In the genomic region with DNA sequence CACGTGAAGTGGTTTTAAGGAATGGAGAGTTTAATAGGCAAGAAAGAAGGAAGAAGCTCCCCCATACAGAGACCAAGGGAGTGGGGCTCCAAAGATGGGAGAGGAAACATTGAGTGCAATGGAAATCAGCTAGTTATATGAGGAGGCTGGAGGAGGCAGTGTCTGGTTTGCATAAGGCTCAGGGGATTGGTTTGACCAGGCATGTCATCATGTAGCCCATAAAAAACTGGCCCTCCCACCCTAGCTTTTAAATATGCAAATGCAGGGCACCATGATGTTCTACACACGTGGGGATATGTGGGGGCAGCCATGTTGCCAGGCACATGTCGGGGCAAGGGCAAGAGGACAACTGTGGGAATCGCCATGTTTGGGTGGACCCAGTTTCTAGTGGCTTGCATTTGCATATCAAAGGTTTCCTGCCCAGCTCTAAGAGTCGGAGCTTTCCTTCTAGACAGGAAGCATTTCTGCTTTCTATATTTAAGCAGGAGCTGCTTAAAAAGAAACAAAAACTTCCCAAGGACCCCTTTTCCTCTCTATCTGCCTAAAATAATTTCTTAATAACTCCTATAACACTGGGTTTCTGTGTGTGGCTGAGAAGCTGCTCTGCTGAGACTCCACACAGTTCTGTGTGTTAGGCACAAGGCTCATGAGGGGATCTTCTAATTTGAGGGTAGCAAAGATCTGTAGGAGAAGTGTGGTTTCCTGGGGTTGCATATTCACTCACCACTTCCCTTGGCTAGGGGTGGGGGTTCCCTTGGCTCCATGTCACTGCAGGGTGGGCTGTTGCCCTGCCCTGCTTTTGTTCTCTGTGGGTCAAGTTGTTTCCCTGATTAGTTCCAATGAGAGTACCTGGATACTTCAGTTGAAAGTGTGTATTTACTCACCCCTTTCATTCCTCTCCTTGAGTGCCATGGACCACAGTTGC, we compare ENCODE assay signal across 1 cellular context.
A peak's percentile ranks its signal among the peaks of the same experiment; 100 is the strongest.
TF ChIP-seq lines count a peak whose summit lies in the region.

No MANE protein-coding gene starts in this region.

TF ChIP-seq in K562, 482 proteins besides CTCF, POLR2A, EP300 and RAD21 (continued from another document and continues in another):
- TF ChIP-seq, protein P1, sequence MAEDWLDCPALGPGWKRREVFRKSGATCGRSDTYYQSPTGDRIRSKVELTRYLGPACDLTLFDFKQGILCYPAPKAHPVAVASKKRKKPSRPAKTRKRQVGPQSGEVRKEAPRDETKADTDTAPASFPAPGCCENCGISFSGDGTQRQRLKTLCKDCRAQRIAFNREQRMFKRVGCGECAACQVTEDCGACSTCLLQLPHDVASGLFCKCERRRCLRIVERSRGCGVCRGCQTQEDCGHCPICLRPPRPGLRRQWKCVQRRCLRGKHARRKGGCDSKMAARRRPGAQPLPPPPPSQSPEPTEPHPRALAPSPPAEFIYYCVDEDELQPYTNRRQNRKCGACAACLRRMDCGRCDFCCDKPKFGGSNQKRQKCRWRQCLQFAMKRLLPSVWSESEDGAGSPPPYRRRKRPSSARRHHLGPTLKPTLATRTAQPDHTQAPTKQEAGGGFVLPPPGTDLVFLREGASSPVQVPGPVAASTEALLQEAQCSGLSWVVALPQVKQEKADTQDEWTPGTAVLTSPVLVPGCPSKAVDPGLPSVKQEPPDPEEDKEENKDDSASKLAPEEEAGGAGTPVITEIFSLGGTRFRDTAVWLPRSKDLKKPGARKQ (CRISPR knock-in tag; IDR thresholded peaks at IDR 0.05): no peak
- TF ChIP-seq NCOR1 (IDR thresholded peaks at IDR 0.05) (no peak; the same call in 1 of the 2 replicates), BDP1 (IDR thresholded peaks at IDR 0.05; ENCODE audit: insufficient read depth, insufficient read length) (no peak), NFE2L1 (tag; IDR thresholded peaks at IDR 0.05; ENCODE audit: borderline replicate concordance, low read depth) (no peak), PTBP1 (IDR thresholded peaks at IDR 0.05; ENCODE audit: low read depth, low read length) (no peak), TEAD1 (CRISPR knock-in tag; IDR thresholded peaks at IDR 0.05) (no peak), ZNF212 (CRISPR knock-in tag; IDR thresholded peaks at IDR 0.05) (no peak), TBP (optimal IDR thresholded peaks at IDR 0.05; ENCODE audit: low read depth, low read length) (peak; percentile 80), NRF1 (conservative IDR thresholded peaks at IDR 0.05 in 1 of 2, IDR thresholded peaks at IDR 0.05 in 1 of 2) (peak in 1 of 2 experiments; percentile 27; a peak in 1 of 4 replicates), SRSF7 (optimal IDR thresholded peaks at IDR 0.05; ENCODE audit: low read depth, low read length) (no peak), HDAC1 (IDR thresholded peaks at IDR 0.05) (peak in 1 of 2 experiments; percentile 66; a peak in 1 of 4 replicates), CBFA2T2 (conservative IDR thresholded peaks at IDR 0.05) (no peak), ZNF79 (CRISPR knock-in tag; IDR thresholded peaks at IDR 0.05; ENCODE audit: low read depth) (no peak), SRSF9 (IDR thresholded peaks at IDR 0.05; ENCODE audit: borderline replicate concordance, low read depth, low read length) (no peak), ZNF584 (CRISPR knock-in tag; IDR thresholded peaks at IDR 0.05; ENCODE audit: low read depth) (no peak), FUS (optimal IDR thresholded peaks at IDR 0.05; ENCODE audit: low read depth, low read length) (no peak), ZNF766 (CRISPR knock-in tag; conservative IDR thresholded peaks at IDR 0.05) (peak; percentile 96), PTRF (tag; IDR thresholded peaks at IDR 0.05) (no peak), SUPT5H (IDR thresholded peaks at IDR 0.05) (peak; percentile 93), NEUROD1 (IDR thresholded peaks at IDR 0.05; ENCODE audit: borderline replicate concordance, low read depth, low read length, partially characterized antibody) (no peak), HNRNPUL1 (IDR thresholded peaks at IDR 0.05; ENCODE audit: low read length) (no peak), TBL1XR1 (IDR thresholded peaks at IDR 0.05; ENCODE audit: low read length in 2 of 2) (no peak), POLR2B (IDR thresholded peaks at IDR 0.05; ENCODE audit: low read depth, partially characterized antibody) (peak; percentile 81), SMAD3 (CRISPR knock-in tag; conservative IDR thresholded peaks at IDR 0.05) (no peak), GTF2A2 (tag; IDR thresholded peaks at IDR 0.05) (no peak), CXXC5 (CRISPR knock-in tag; IDR thresholded peaks at IDR 0.05) (no peak), IRF2 (CRISPR knock-in tag; IDR thresholded peaks at IDR 0.05) (no peak), HMG20A (CRISPR knock-in tag; conservative IDR thresholded peaks at IDR 0.05) (no peak), C11orf30 (IDR thresholded peaks at IDR 0.05; ENCODE audit: low read depth) (no peak), ZNF586 (CRISPR knock-in tag; conservative IDR thresholded peaks at IDR 0.05) (no peak), ESRRA (IDR thresholded peaks at IDR 0.05; ENCODE audit: borderline replicate concordance, low read depth) (peak; percentile 100), PCBP1 (IDR thresholded peaks at IDR 0.05; ENCODE audit: low read depth, low read length, poor library complexity, severe bottlenecking) (no peak), HMG20B (CRISPR knock-in tag; IDR thresholded peaks at IDR 0.05) (no peak), CBX8 (IDR thresholded peaks at IDR 0.05; ENCODE audit: borderline replicate concordance, extremely low read depth, low read depth, low read length, poor library complexity, severe bottlenecking) (no peak), HCFC1 (IDR thresholded peaks at IDR 0.05; ENCODE audit: low read depth, low read length) (peak; percentile 75), TCF3 (CRISPR knock-in tag; IDR thresholded peaks at IDR 0.05) (no peak; the same call in 1 of the 2 replicates), ZC3H4 (CRISPR knock-in tag; IDR thresholded peaks at IDR 0.05; ENCODE audit: borderline replicate concordance) (no peak), ZNF707 (CRISPR knock-in tag; conservative IDR thresholded peaks at IDR 0.05) (no peak)
- TF ChIP-seq, protein P2, sequence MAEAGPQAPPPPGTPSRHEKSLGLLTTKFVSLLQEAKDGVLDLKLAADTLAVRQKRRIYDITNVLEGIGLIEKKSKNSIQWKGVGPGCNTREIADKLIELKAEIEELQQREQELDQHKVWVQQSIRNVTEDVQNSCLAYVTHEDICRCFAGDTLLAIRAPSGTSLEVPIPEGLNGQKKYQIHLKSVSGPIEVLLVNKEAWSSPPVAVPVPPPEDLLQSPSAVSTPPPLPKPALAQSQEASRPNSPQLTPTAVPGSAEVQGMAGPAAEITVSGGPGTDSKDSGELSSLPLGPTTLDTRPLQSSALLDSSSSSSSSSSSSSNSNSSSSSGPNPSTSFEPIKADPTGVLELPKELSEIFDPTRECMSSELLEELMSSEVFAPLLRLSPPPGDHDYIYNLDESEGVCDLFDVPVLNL (CRISPR knock-in tag; IDR thresholded peaks at IDR 0.05; ENCODE audit: low read depth): no peak
- TF ChIP-seq, protein P3, sequence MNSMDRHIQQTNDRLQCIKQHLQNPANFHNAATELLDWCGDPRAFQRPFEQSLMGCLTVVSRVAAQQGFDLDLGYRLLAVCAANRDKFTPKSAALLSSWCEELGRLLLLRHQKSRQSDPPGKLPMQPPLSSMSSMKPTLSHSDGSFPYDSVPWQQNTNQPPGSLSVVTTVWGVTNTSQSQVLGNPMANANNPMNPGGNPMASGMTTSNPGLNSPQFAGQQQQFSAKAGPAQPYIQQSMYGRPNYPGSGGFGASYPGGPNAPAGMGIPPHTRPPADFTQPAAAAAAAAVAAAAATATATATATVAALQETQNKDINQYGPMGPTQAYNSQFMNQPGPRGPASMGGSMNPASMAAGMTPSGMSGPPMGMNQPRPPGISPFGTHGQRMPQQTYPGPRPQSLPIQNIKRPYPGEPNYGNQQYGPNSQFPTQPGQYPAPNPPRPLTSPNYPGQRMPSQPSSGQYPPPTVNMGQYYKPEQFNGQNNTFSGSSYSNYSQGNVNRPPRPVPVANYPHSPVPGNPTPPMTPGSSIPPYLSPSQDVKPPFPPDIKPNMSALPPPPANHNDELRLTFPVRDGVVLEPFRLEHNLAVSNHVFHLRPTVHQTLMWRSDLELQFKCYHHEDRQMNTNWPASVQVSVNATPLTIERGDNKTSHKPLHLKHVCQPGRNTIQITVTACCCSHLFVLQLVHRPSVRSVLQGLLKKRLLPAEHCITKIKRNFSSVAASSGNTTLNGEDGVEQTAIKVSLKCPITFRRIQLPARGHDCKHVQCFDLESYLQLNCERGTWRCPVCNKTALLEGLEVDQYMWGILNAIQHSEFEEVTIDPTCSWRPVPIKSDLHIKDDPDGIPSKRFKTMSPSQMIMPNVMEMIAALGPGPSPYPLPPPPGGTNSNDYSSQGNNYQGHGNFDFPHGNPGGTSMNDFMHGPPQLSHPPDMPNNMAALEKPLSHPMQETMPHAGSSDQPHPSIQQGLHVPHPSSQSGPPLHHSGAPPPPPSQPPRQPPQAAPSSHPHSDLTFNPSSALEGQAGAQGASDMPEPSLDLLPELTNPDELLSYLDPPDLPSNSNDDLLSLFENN (IDR thresholded peaks at IDR 0.05; ENCODE audit: low read depth in 2 of 2, low read length in 2 of 2): no peak
- TF ChIP-seq, protein P4, sequence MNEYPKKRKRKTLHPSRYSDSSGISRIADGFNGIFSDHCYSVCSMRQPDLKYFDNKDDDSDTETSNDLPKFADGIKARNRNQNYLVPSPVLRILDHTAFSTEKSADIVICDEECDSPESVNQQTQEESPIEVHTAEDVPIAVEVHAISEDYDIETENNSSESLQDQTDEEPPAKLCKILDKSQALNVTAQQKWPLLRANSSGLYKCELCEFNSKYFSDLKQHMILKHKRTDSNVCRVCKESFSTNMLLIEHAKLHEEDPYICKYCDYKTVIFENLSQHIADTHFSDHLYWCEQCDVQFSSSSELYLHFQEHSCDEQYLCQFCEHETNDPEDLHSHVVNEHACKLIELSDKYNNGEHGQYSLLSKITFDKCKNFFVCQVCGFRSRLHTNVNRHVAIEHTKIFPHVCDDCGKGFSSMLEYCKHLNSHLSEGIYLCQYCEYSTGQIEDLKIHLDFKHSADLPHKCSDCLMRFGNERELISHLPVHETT (CRISPR knock-in tag; conservative IDR thresholded peaks at IDR 0.05 in 1 of 2, IDR thresholded peaks at IDR 0.05 in 1 of 2): 0 out of 4 replicates have a peak, but pooled peaks of 1 of the 2 experiments have one; percentile 39
- TF ChIP-seq, protein P5, sequence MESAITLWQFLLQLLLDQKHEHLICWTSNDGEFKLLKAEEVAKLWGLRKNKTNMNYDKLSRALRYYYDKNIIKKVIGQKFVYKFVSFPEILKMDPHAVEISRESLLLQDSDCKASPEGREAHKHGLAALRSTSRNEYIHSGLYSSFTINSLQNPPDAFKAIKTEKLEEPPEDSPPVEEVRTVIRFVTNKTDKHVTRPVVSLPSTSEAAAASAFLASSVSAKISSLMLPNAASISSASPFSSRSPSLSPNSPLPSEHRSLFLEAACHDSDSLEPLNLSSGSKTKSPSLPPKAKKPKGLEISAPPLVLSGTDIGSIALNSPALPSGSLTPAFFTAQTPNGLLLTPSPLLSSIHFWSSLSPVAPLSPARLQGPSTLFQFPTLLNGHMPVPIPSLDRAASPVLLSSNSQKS (CRISPR knock-in tag; IDR thresholded peaks at IDR 0.05): no peak
- TF ChIP-seq, protein P6, sequence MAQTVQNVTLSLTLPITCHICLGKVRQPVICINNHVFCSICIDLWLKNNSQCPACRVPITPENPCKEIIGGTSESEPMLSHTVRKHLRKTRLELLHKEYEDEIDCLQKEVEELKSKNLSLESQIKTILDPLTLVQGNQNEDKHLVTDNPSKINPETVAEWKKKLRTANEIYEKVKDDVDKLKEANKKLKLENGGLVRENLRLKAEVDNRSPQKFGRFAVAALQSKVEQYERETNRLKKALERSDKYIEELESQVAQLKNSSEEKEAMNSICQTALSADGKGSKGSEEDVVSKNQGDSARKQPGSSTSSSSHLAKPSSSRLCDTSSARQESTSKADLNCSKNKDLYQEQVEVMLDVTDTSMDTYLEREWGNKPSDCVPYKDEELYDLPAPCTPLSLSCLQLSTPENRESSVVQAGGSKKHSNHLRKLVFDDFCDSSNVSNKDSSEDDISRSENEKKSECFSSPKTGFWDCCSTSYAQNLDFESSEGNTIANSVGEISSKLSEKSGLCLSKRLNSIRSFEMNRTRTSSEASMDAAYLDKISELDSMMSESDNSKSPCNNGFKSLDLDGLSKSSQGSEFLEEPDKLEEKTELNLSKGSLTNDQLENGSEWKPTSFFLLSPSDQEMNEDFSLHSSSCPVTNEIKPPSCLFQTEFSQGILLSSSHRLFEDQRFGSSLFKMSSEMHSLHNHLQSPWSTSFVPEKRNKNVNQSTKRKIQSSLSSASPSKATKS (CRISPR knock-in tag; IDR thresholded peaks at IDR 0.05): no peak
- TF ChIP-seq, protein P7, sequence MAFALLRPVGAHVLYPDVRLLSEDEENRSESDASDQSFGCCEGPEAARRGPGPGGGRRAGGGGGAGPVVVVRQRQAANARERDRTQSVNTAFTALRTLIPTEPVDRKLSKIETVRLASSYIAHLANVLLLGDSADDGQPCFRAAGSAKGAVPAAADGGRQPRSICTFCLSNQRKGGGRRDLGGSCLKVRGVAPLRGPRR (CRISPR knock-in tag; IDR thresholded peaks at IDR 0.05): no peak
- TF ChIP-seq, protein P8, sequence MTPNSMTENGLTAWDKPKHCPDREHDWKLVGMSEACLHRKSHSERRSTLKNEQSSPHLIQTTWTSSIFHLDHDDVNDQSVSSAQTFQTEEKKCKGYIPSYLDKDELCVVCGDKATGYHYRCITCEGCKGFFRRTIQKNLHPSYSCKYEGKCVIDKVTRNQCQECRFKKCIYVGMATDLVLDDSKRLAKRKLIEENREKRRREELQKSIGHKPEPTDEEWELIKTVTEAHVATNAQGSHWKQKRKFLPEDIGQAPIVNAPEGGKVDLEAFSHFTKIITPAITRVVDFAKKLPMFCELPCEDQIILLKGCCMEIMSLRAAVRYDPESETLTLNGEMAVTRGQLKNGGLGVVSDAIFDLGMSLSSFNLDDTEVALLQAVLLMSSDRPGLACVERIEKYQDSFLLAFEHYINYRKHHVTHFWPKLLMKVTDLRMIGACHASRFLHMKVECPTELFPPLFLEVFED (CRISPR knock-in tag; conservative IDR thresholded peaks at IDR 0.05): no peak
- TF ChIP-seq, protein P9, sequence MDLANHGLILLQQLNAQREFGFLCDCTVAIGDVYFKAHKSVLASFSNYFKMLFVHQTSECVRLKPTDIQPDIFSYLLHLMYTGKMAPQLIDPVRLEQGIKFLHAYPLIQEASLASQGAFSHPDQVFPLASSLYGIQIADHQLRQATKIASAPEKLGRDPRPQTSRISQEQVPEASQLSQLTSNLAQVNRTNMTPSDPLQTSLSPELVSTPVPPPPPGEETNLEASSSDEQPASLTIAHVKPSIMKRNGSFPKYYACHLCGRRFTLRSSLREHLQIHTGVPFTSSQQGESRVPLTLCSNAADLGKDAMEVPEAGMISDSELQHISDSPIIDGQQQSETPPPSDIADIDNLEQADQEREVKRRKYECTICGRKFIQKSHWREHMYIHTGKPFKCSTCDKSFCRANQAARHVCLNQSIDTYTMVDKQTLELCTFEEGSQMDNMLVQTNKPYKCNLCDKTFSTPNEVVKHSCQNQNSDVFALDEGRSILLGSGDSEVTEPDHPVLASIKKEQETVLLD (IDR thresholded peaks at IDR 0.05): no peak
- TF ChIP-seq, protein P10, sequence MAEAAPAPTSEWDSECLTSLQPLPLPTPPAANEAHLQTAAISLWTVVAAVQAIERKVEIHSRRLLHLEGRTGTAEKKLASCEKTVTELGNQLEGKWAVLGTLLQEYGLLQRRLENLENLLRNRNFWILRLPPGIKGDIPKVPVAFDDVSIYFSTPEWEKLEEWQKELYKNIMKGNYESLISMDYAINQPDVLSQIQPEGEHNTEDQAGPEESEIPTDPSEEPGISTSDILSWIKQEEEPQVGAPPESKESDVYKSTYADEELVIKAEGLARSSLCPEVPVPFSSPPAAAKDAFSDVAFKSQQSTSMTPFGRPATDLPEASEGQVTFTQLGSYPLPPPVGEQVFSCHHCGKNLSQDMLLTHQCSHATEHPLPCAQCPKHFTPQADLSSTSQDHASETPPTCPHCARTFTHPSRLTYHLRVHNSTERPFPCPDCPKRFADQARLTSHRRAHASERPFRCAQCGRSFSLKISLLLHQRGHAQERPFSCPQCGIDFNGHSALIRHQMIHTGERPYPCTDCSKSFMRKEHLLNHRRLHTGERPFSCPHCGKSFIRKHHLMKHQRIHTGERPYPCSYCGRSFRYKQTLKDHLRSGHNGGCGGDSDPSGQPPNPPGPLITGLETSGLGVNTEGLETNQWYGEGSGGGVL (CRISPR knock-in tag; IDR thresholded peaks at IDR 0.05): no peak
